In genomic region chr9:131555841-131556673, GRCh38 we compare ENCODE assay signal across 29 cellular contexts. TPM values are rescaled to one million over a fixed set of nuclear protein-coding genes. Genes with fewer than 3 reads are reported as not detected.
"Had no signal": no experiment of that assay in that cellular context is flagged by ENCODE, and none has a peak within 500 bp of the region (broad histone marks: within the 10 kb centered on the region; RNA-seq: fewer than 3 reads in every experiment).

No MANE protein-coding gene starts in this region.

- H3K4me3 Mint-ChIP-seq: activated B cell treated with CpG ODN at 0.5 μM for 24 hours; activated CD4-positive, alpha-beta memory T cell treated with anti-CD3 and anti-CD28 coated beads for 36 hours; activated CD4-positive, alpha-beta T cell treated with anti-CD3 and anti-CD28 coated beads, Interleukin-2, amount 10 ng/mL, durations not matched to agents 24 days and 14 days; T-helper 1 cell treated with Interleukin-12 subunit alpha and Interleukin-12 subunit beta and Interleukin-4 antibody, amounts not matched to agents 30 μg/mL and 1 μg/mL, for 36 hours had no signal

- H3K4me1 Mint-ChIP-seq: activated B cell treated with CpG ODN at 0.5 μM for 24 hours; activated naive CD8-positive, alpha-beta T cell treated with anti-CD3 and anti-CD28 coated beads, Interleukin-2, amount 10 ng/mL, durations not matched to agents 7 days and 5 days had no signal

- H3K36me3 Mint-ChIP-seq: activated CD4-positive, alpha-beta memory T cell treated with anti-CD3 and anti-CD28 coated beads for 36 hours had no signal

- DNase-seq: activated B cell treated with CpG ODN at 0.5 μM for 24 hours; activated CD4-positive, alpha-beta memory T cell treated with anti-CD3 and anti-CD28 coated beads for 36 hours; activated CD4-positive, alpha-beta T cell treated with anti-CD3 and anti-CD28 coated beads for 1 hour; activated CD4-positive, alpha-beta T cell treated with anti-CD3 and anti-CD28 coated beads, Interleukin-2, amount 10 ng/mL, durations not matched to agents 24 days and 14 days; activated CD8-positive, alpha-beta memory T cell treated with anti-CD3 and anti-CD28 coated beads, Interleukin-2, amount 50 U/mL, for 4 hours; activated naive CD4-positive, alpha-beta T cell treated with anti-CD3 and anti-CD28 coated beads, Interleukin-2, amount 50 U/mL, for 16 hours; activated naive CD8-positive, alpha-beta T cell treated with anti-CD3 and anti-CD28 coated beads, Interleukin-2, amount 10 ng/mL, durations not matched to agents 7 days and 5 days; activated T-cell treated with anti-CD3 and anti-CD28 coated beads, Interleukin-2, amount 50 U/mL, for 72 hours; adrenal gland; anterior cingulate cortex; caudate nucleus; NCI-H1092 treated with DMSO at 0.1 percent for 48 hours; NCI-H1417 treated with DMSO at 0.1 percent for 48 hours; NCI-H1694; NCI-H2029 treated with DMSO at 0.1 percent for 48 hours; NCI-H345; NCI-H510A; NCI-H526 treated with DMSO at 0.1 percent for 48 hours; NCI-H82; Peyer's patch; SHP77; SW 1271; T-helper 9 cell had no signal

- ATAC-seq: SK-N-SH treated with all-trans-retinoic acid at 6 μM for 48 hours had no signal

- H3K9me3 Mint-ChIP-seq: activated CD4-positive, alpha-beta memory T cell treated with anti-CD3 and anti-CD28 coated beads for 36 hours; activated CD4-positive, alpha-beta T cell treated with anti-CD3 and anti-CD28 coated beads, Interleukin-2, amount 10 ng/mL, durations not matched to agents 24 days and 14 days; activated naive CD8-positive, alpha-beta T cell treated with anti-CD3 and anti-CD28 coated beads, Interleukin-2, amount 10 ng/mL, durations not matched to agents 7 days and 5 days; activated T-cell treated with anti-CD3 and anti-CD28 coated beads, Interleukin-2, amount 50 U/mL, for 72 hours; activated T-helper 2 cell treated with anti-CD3 and anti-CD28 coated beads, Interferon-gamma antibody, Interleukin-2, Interleukin-4, amounts not matched to agents 10 μg/mL and 5 μg/mL and 100 μg/mL, durations not matched to agents 14 hours and 24 hours and 36 hours; T-helper 1 cell treated with Interleukin-12 subunit alpha and Interleukin-12 subunit beta and Interleukin-4 antibody, amounts not matched to agents 30 μg/mL and 1 μg/mL, for 36 hours had no signal

- H3K27ac Mint-ChIP-seq: activated B cell treated with CpG ODN at 0.5 μM for 24 hours; activated CD4-positive, alpha-beta memory T cell treated with anti-CD3 and anti-CD28 coated beads for 36 hours; activated CD4-positive, alpha-beta T cell treated with anti-CD3 and anti-CD28 coated beads, Interleukin-2, amount 10 ng/mL, durations not matched to agents 24 days and 14 days; activated naive CD8-positive, alpha-beta T cell treated with anti-CD3 and anti-CD28 coated beads, Interleukin-2, amount 10 ng/mL, durations not matched to agents 7 days and 5 days; activated T-cell treated with anti-CD3 and anti-CD28 coated beads, Interleukin-2, amount 50 U/mL, for 72 hours; activated T-helper 2 cell treated with anti-CD3 and anti-CD28 coated beads, Interferon-gamma antibody, Interleukin-2, Interleukin-4, amounts not matched to agents 10 μg/mL and 5 μg/mL and 100 μg/mL, durations not matched to agents 14 hours and 24 hours and 36 hours; T-helper 1 cell treated with Interleukin-12 subunit alpha and Interleukin-12 subunit beta and Interleukin-4 antibody, amounts not matched to agents 30 μg/mL and 1 μg/mL, for 36 hours had no signal

RNA-seq across cellular contexts. Expression of gene PRRT1B, which starts 10.7 kb away (rescaled TPM):
- total RNA-seq: activated B cell treated with CpG ODN at 0.5 μM for 24 hours; activated CD4-positive, alpha-beta memory T cell treated with anti-CD3 and anti-CD28 coated beads for 36 hours; activated CD4-positive, alpha-beta T cell treated with anti-CD3 and anti-CD28 coated beads, Interleukin-2, amount 10 ng/mL, durations not matched to agents 24 days and 14 days; activated naive CD8-positive, alpha-beta T cell treated with anti-CD3 and anti-CD28 coated beads, Interleukin-2, amount 10 ng/mL, durations not matched to agents 7 days and 5 days; activated T-cell treated with anti-CD3 and anti-CD28 coated beads, Interleukin-2, amount 50 U/mL, for 72 hours; activated T-helper 2 cell treated with anti-CD3 and anti-CD28 coated beads, Interferon-gamma antibody, Interleukin-2, Interleukin-4, amounts not matched to agents 10 μg/mL and 5 μg/mL and 100 μg/mL, durations not matched to agents 14 hours and 24 hours and 36 hours; adrenal gland; chondrocyte; MCF 10A; SJSA1 had no signal
